19 cellular contexts compared by ENCODE assay signal in genomic region chr22:46429327-46429853, GRCh38.
DNase-seq lines count a peak whose midpoint lies in the region; ATAC-seq and TF ChIP-seq lines count a peak whose summit lies in the region.
"Had no signal": no experiment of that assay in that cellular context is flagged by ENCODE, and none has a peak within 500 bp of the region (broad histone marks: within the 10 kb centered on the region; RNA-seq: fewer than 3 reads in every experiment).

No MANE protein-coding gene starts in this region.

- ATAC-seq in activated CD4-positive, alpha-beta T cell treated with anti-CD3 and anti-CD28 coated beads for 36 hours, result no peak
- ATAC-seq in mucosa of descending colon (peak; percentile 23), GM18519 (IDR thresholded peaks at IDR 0.05; ENCODE audit: low FRiP score, unreplicated experiment) (no peak)
- ATAC-seq: A549, HCT116 had no signal

- peak overlapping the region; percentile 31 for H3K27ac Mint-ChIP-seq in activated CD4-positive, alpha-beta T cell treated with anti-CD3 and anti-CD28 coated beads, Interleukin-2, amount 10 ng/mL, durations not matched to agents 7 days and 5 days
- no peak overlapping the region for H3K27ac Mint-ChIP-seq in activated CD4-positive, alpha-beta T cell treated with anti-CD3 and anti-CD28 coated beads for 36 hours

- H3K4me1 Mint-ChIP-seq in activated CD4-positive, alpha-beta T cell treated with anti-CD3 and anti-CD28 coated beads, Interleukin-2, amount 10 ng/mL, durations not matched to agents 7 days and 5 days, result peaks cover 19% of the 10 kb centered on the region
- H3K4me1 Mint-ChIP-seq in activated CD4-positive, alpha-beta T cell treated with anti-CD3 and anti-CD28 coated beads for 36 hours, result peaks cover 15% of the 10 kb centered on the region

- H3K36me3 ChIP-seq in mucosa of descending colon (ENCODE audit: low read depth), result no peaks in the 10 kb centered on the region

- intact Hi-C loops in activated CD4-positive, alpha-beta T cell treated with anti-CD3 and anti-CD28 coated beads for 36 hours (cut with DNase I, micrococcal nuclease), result no loop called here
- intact Hi-C loops in mucosa of descending colon (cut with DNase I, micrococcal nuclease), result no loop called here

- H3K9me3 Mint-ChIP-seq in activated CD4-positive, alpha-beta T cell treated with anti-CD3 and anti-CD28 coated beads, Interleukin-2, amount 10 ng/mL, durations not matched to agents 7 days and 5 days, result peaks cover 7% of the 10 kb centered on the region
- no peaks in the 10 kb centered on the region for H3K9me3 Mint-ChIP-seq in activated CD4-positive, alpha-beta T cell treated with anti-CD3 and anti-CD28 coated beads for 36 hours (ENCODE audit: low read depth)

- H3K4me3 Mint-ChIP-seq in activated CD4-positive, alpha-beta T cell treated with anti-CD3 and anti-CD28 coated beads, Interleukin-2, amount 10 ng/mL, durations not matched to agents 7 days and 5 days, result no peak overlapping the region
- H3K4me3 Mint-ChIP-seq in activated CD4-positive, alpha-beta T cell treated with anti-CD3 and anti-CD28 coated beads for 36 hours, result no peak overlapping the region
- H3K4me3 Mint-ChIP-seq: CD14-positive monocyte had no signal

- no peak overlapping the region for H3K4me3 ChIP-seq in mucosa of descending colon
- H3K4me3 ChIP-seq: A549, GM23248 had no signal

- no peaks in the 10 kb centered on the region for H3K9me3 ChIP-seq in mucosa of descending colon
- H3K9me3 ChIP-seq: A549 had no signal

- H3K4me1 ChIP-seq in mucosa of descending colon (ENCODE audit: low read depth), result peaks cover 33% of the 10 kb centered on the region
- H3K4me1 ChIP-seq: A549 had no signal

- DNase-seq in activated CD4-positive, alpha-beta T cell treated with anti-CD3 and anti-CD28 coated beads, Interleukin-2, amount 10 ng/mL, durations not matched to agents 7 days and 5 days, result no peak
- DNase-seq in activated CD4-positive, alpha-beta T cell treated with anti-CD3 and anti-CD28 coated beads for 36 hours, result no peak
- peak; percentile 52 for DNase-seq in astrocyte of the hippocampus (ENCODE audit: low read depth, low spot score)
- peak in 1 of 3 donors; percentile 43 for DNase-seq in mucosa of descending colon
- no peak for DNase-seq in D341Med (ENCODE audit: low spot score)
- DNase-seq in amygdala (lab: John Stamatoyannopoulos, UW), result no peak
- no peak for DNase-seq in GM13976 (ENCODE audit: low spot score)
- DNase-seq: COR-L47, GM23248, KG1, NCI-H1436 treated with DMSO at 0.1 percent for 48 hours, NCI-H2029 treated with DMSO at 0.1 percent for 48 hours, NCI-H446, NCI-H69, RPMI8226 had no signal

- peaks cover 1% of the 10 kb centered on the region for H3K27me3 Mint-ChIP-seq in activated CD4-positive, alpha-beta T cell treated with anti-CD3 and anti-CD28 coated beads, Interleukin-2, amount 10 ng/mL, durations not matched to agents 7 days and 5 days
- H3K27me3 Mint-ChIP-seq in activated CD4-positive, alpha-beta T cell treated with anti-CD3 and anti-CD28 coated beads for 36 hours, result no peaks in the 10 kb centered on the region

- H3K36me3 Mint-ChIP-seq in activated CD4-positive, alpha-beta T cell treated with anti-CD3 and anti-CD28 coated beads, Interleukin-2, amount 10 ng/mL, durations not matched to agents 7 days and 5 days (ENCODE audit: low read depth), result no peaks in the 10 kb centered on the region
- H3K36me3 Mint-ChIP-seq in activated CD4-positive, alpha-beta T cell treated with anti-CD3 and anti-CD28 coated beads for 36 hours (ENCODE audit: low read depth), result no peaks in the 10 kb centered on the region

- TF ChIP-seq CTCF in mucosa of descending colon (IDR thresholded peaks at IDR 0.05), result no peak
- TF ChIP-seq CTCF in GM13976 (IDR thresholded peaks at IDR 0.05; ENCODE audit: borderline replicate concordance, control extremely low read depth, extremely low read depth, insufficient read depth, missing control alignments), result no peak

- in situ Hi-C loops in GM13976 (cut with MboI; ENCODE audit: low sequenced_read_pairs, unreplicated experiment), result no loop called here

- CTCF ChIA-PET in activated CD4-positive, alpha-beta T cell treated with anti-CD3 and anti-CD28 coated beads, Interleukin-2, amount 10 ng/mL, durations not matched to agents 7 days and 5 days (lab: Charles Lee), result no interaction called here
- CTCF ChIA-PET in activated CD4-positive, alpha-beta T cell treated with anti-CD3 and anti-CD28 coated beads for 36 hours (lab: Charles Lee), result interaction anchor here (0.7 kb wide), 1 partner anchor 112 kb away, joined by 4 read pairs; no protein-coding TSS in a partner anchor

- POLR2A ChIA-PET in activated CD4-positive, alpha-beta T cell treated with anti-CD3 and anti-CD28 coated beads, Interleukin-2, amount 10 ng/mL, durations not matched to agents 7 days and 5 days (lab: Charles Lee), result no interaction called here
- POLR2A ChIA-PET in activated CD4-positive, alpha-beta T cell treated with anti-CD3 and anti-CD28 coated beads for 36 hours (lab: Charles Lee), result no interaction called here
